ENCODE assay signal across 18 cellular contexts in the genomic region with DNA sequence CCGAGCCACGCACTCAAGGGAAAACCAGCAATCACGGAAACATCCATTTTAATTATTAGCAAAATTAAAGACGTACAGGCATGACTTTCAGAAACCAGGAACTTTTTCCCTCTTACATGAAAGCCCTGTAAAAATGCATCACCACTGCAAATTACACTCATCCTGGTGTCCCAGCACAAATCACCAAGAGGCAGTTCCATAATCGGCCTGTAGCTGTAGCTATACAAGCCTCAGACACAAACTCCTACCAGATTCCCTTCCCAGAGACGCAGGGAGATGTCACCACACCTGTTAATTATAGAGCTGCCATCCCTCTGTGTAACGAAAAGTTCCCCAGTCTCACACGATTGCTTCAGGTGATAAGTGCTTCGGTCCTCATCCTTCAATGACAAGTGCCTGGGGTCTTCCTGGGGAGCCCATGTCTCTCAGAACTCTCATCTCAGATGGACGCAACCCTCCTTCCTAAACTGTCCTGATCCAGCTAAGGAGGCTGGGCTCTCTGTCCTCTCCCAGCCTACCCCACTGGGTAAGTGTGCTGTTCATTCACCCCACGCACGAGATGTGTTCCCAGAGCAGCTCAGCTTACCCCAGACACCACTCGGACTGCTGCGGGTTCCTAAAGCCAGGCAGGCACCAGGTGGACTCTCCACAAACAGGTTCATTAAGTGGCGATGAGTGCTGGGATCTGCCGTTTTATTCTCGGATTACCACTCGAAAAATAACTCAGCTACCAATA. TPM values are rescaled to one million over a fixed set of nuclear protein-coding genes. Genes with fewer than 3 reads are reported as not detected.
DNase-seq lines count a peak whose midpoint lies in the region; ATAC-seq and TF ChIP-seq lines count a peak whose summit lies in the region.
"Had no signal": no experiment of that assay in that cellular context is flagged by ENCODE, and none has a peak within 500 bp of the region (broad histone marks: within the 10 kb centered on the region; RNA-seq: fewer than 3 reads in every experiment).

No MANE protein-coding gene starts in this region.

- no peak for DNase-seq in HCT116 (ENCODE audit: low read depth, low spot score)
- no peak for DNase-seq in astrocyte of the cerebellum (ENCODE audit: low read depth)
- no peak for DNase-seq in hepatocyte (ENCODE audit: low spot score)
- peak; percentile 10 for DNase-seq in spleen
- no peak for DNase-seq in hippocampal formation (lab: John Stamatoyannopoulos, UW)
- no peak for DNase-seq in hepatic stellate cell (ENCODE audit: low spot score)
- no peak for DNase-seq in posterior vena cava (ENCODE audit: low spot score)
- DNase-seq: activated CD8-positive, alpha-beta T cell treated with anti-CD3 and anti-CD28 coated beads, Interleukin-2, amount 10 ng/mL, durations not matched to agents 7 days and 5 days; effector CD4-positive, alpha-beta T cell; foreskin melanocyte; KBM-7; mesendoderm; occipital lobe; Peyer's patch had no signal

- H2AFZ ChIP-seq in HCT116 (ENCODE audit: low read depth, low read length, poor library complexity, severe bottlenecking), result no peak overlapping the region
- no peak overlapping the region for H2AFZ ChIP-seq in hepatocyte

- H3K9me3 ChIP-seq in HCT116 (ENCODE audit: control insufficient read depth in 1 of 2, insufficient read depth in 1 of 2, low read depth in 1 of 2, low read length in 2 of 2), result no peaks in the 10 kb centered on the region
- H3K9me3 ChIP-seq in hepatocyte (ENCODE audit: low read depth), result no peaks in the 10 kb centered on the region
- peaks cover 0 to 6% (median 0%) of the 10 kb centered on the region in 8 donors for H3K9me3 ChIP-seq in spleen
- H3K9me3 ChIP-seq: Peyer's patch had no signal

- no peak for TF ChIP-seq POLR2A in HCT116 (IDR thresholded peaks at IDR 0.05; ENCODE audit: borderline replicate concordance, extremely low read depth, insufficient read depth, insufficient read length)
- no peak for TF ChIP-seq POLR2A in spleen (IDR thresholded peaks at IDR 0.05)

- ATAC-seq in HCT116, result peak; percentile 58; the same call in 1 of the 2 replicates
- ATAC-seq in GM19397 (IDR thresholded peaks at IDR 0.05; ENCODE audit: unreplicated experiment), result no peak
- ATAC-seq: activated CD8-positive, alpha-beta T cell treated with anti-CD3 and anti-CD28 coated beads, Interleukin-2, amount 10 ng/mL, durations not matched to agents 7 days and 5 days had no signal

- H3K27ac ChIP-seq in HCT116 (ENCODE audit: low read depth, low read length), result no peak overlapping the region
- H3K27ac ChIP-seq in hepatocyte, result no peak overlapping the region
- no peak overlapping the region for H3K27ac ChIP-seq in spleen
- H3K27ac ChIP-seq: C4-2B, HL-60 had no signal

- BruUV-seq in HCT116 (replicated peaks; lab: Mats Ljungman, UMichigan), result no TSS peak

- no peak overlapping the region for H3K9ac ChIP-seq in HCT116 (ENCODE audit: low read length)

- peaks cover 0 to 2% of the 10 kb centered on the region in 2 experiments; a peak in 1 of 4 replicates for H3K4me1 ChIP-seq in HCT116 (ENCODE audit: control insufficient read depth in 1 of 2, insufficient read depth in 2 of 2, low read length in 2 of 2)
- peaks cover 41% of the 10 kb centered on the region for H3K4me1 ChIP-seq in hepatocyte (ENCODE audit: insufficient read depth)
- peaks cover 0 to 9% (median 5%) of the 10 kb centered on the region in 6 donors for H3K4me1 ChIP-seq in spleen

- RAD21 ChIA-PET in HCT116 (lab: Charles Lee; ENCODE audit: low non-redundant PET in 1 of 2, low total read pairs in 2 of 2, uncharacterized antibody in 2 of 2, unreplicated experiment in 2 of 2), result no interaction called here

- no peak overlapping the region for H3K4me3 ChIP-seq in HCT116 (replicated peaks in 1 of 2; ENCODE audit: low read depth in 1 of 2, low read length in 2 of 2)
- no peak overlapping the region for H3K4me3 ChIP-seq in astrocyte of the cerebellum (ENCODE audit: low read depth, low read length)
- no peak overlapping the region for H3K4me3 ChIP-seq in hepatocyte
- no peak overlapping the region for H3K4me3 ChIP-seq in spleen
- H3K4me3 ChIP-seq: Peyer's patch had no signal

- H4K20me1 ChIP-seq in HCT116 (ENCODE audit: insufficient read depth) (no peaks in the 10 kb centered on the region), hepatocyte (ENCODE audit: insufficient read depth, poor library complexity, severe bottlenecking) (peaks cover 55% of the 10 kb centered on the region)

- H3K4me2 ChIP-seq in HCT116 (ENCODE audit: low read length) (no peak overlapping the region), hepatocyte (peak overlapping the region; percentile 92)

- H3K27me3 ChIP-seq in HCT116 (ENCODE audit: insufficient read depth, low read length), result no peaks in the 10 kb centered on the region
- H3K27me3 ChIP-seq in hepatocyte, result no peaks in the 10 kb centered on the region
- H3K27me3 ChIP-seq in spleen (replicated peaks in 1 of 7), result peaks cover 0 to 43% (median 18%) of the 10 kb centered on the region in 7 donors
- H3K27me3 ChIP-seq: Peyer's patch had no signal

- H3K9me2 ChIP-seq in HCT116 (ENCODE audit: insufficient read depth) (no peaks in the 10 kb centered on the region), hepatocyte (replicated peaks; ENCODE audit: insufficient read depth) (no peaks in the 10 kb centered on the region)

- intact Hi-C loops in HCT116 (cut with micrococcal nuclease), result no loop called here
- intact Hi-C loops in spleen (cut with DNase I; ENCODE audit: low total_unique reads), result no loop called here
- intact Hi-C loops in posterior vena cava (cut with DNase I), result loop anchor here in 1 of 2 donors (10.0 kb wide), 1 partner anchor 138 kb away; no protein-coding TSS in a partner anchor

- TF ChIP-seq CTCF in HCT116 (IDR thresholded peaks at IDR 0.05 in 2 of 3, conservative IDR thresholded peaks at IDR 0.05 in 1 of 3; ENCODE audit: borderline replicate concordance in 1 of 3, insufficient read depth in 1 of 3, low read depth in 2 of 3, low read length in 2 of 3) (peak in 2 of 3 experiments; percentile 12 to 34; a peak in 2 of 6 replicates), astrocyte of the cerebellum (IDR thresholded peaks at IDR 0.05; ENCODE audit: low read depth, low read length, missing control alignments) (peak; percentile 30), hepatocyte (IDR thresholded peaks at IDR 0.05; ENCODE audit: poor library complexity) (peak; percentile 10), spleen (IDR thresholded peaks at IDR 0.05 in 8 of 11, conservative IDR thresholded peaks at IDR 0.05 in 3 of 11) (no peak)

- POLR2A ChIA-PET in HCT116 (lab: Charles Lee), result no interaction called here

- CTCF ChIA-PET in HCT116 (lab: Charles Lee), result interaction anchor here (2.2 kb wide), 1 partner anchor 17 kb away, joined by 7 read pairs; no protein-coding TSS in a partner anchor

- in situ Hi-C loops in astrocyte of the cerebellum (cut with HindIII; ENCODE audit: low sequenced_read_pairs), result no loop called here

- no peak for TF ChIP-seq RAD21 in HCT116 (IDR thresholded peaks at IDR 0.05; ENCODE audit: low read depth)

- 79% methylated on average over 18 of the region's 18 CpGs for WGBS in hepatocyte (ENCODE audit: low lambda C conversion rate, missing lambda C conversion rate)
- 84 to 91% (median 87%) methylated on average over 17 to 18 of the region's 18 CpGs for WGBS in spleen, 5 donors

- H3K36me3 ChIP-seq in HCT116 (ENCODE audit: control insufficient read depth in 1 of 2, insufficient read depth in 2 of 2, low read length in 2 of 2) (no peaks in the 10 kb centered on the region), hepatocyte (replicated peaks; ENCODE audit: insufficient read depth, low read depth) (no peaks in the 10 kb centered on the region), spleen (no peaks in the 10 kb centered on the region)
- H3K36me3 ChIP-seq: Peyer's patch had no signal

- H3K79me2 ChIP-seq in HCT116 (ENCODE audit: insufficient read depth, low read length) (no peaks in the 10 kb centered on the region), hepatocyte (peaks cover 100% of the 10 kb centered on the region)

TF ChIP-seq in HCT116, 20 proteins besides CTCF, POLR2A, EP300 and RAD21:
- TF ChIP-seq ZFX (IDR thresholded peaks at IDR 0.05) (no peak), FOSL1 (IDR thresholded peaks at IDR 0.05; ENCODE audit: low read depth) (no peak), MAX (IDR thresholded peaks at IDR 0.05) (no peak)

RNA-seq across cellular contexts. Expression of gene FGFR2, which starts 5.9 kb away (rescaled TPM):
- total RNA-seq in HCT116 (2021; ENCODE audit: unreplicated experiment) (19.7 TPM), hepatocyte (72.6 and 90.4 TPM in 2 replicates), spleen (1 to 10 TPM in 3 of 7 donors, under 1 TPM in 4; 0.33 to 1.8 (median 0.94) TPM), posterior vena cava (10 to 100 TPM; 16.4 to 17.7 TPM)
- 8.5 and 10.0 TPM in 2 replicates for polyA plus RNA-seq in HCT116 (2012)
- polyA plus RNA-seq in hepatocyte (41.3 and 50.8 TPM in 2 replicates), spleen (under 1 TPM; 0.24 to 0.99 (median 0.35) TPM)
- total RNA-seq: activated CD8-positive, alpha-beta T cell treated with anti-CD3 and anti-CD28 coated beads, Interleukin-2, amount 10 ng/mL, durations not matched to agents 7 days and 5 days; activated T-helper 1 cell treated with anti-CD3 and anti-CD28 coated beads, Interleukin-12 subunit alpha, Interleukin-12 subunit beta, Interleukin-2, Interleukin-4 antibody, amounts not matched to agents 30 ng/mL and 10 ng/mL and 1 ng/mL, durations not matched to agents 14 hours and 24 hours and 36 hours had no signal

Comparison
In these comparisons a context has a peak if more than half of its experiments do, and no peak if none do; other contexts are left out.
1. CTCF ChIP-seq: peak in HCT116 (2 of 3), astrocyte of the cerebellum (single experiment) and hepatocyte (single experiment); none in spleen (0 of 11).